In the genomic region with DNA sequence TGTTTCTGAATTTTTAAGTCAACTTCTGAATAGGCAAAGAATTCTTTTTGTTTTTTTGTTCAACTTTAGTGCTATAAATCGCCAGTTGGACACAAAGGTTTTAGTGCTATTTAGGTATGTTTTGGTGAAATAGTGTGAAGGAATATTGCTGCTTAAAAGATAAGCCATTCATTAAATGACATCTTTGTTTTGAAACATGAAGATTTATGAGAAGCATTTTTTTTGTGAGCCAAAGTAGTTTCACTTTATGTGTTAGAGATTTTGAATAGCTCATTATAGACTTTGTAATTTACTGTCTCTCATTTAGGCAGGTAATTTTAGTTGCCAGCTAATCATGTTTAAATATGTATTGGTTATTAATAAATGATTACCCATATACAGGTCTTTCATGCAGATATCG, we compare ENCODE assay signal across 7 cellular contexts. TPM values are rescaled to one million over a fixed set of nuclear protein-coding genes. Genes with fewer than 3 reads are reported as not detected.
DNase-seq lines count a peak whose midpoint lies in the region; ATAC-seq, FAIRE-seq and TF ChIP-seq lines count a peak whose summit lies in the region.
"Not testable (repeated sequence)": the region's sequence is repeated elsewhere in the genome, so short reads cannot be mapped to it uniquely, and the experiment has no call there.

No MANE protein-coding gene starts in this region.

- H3K9me1 ChIP-seq in K562 (ENCODE audit: control insufficient read depth, insufficient read depth, low read length) = not testable (repeated sequence)

- not testable (repeated sequence) for H3K27me3 ChIP-seq in K562 (ENCODE audit: control insufficient read depth in 2 of 2, insufficient read depth in 2 of 2, low read length in 2 of 2)

- TF ChIP-seq EP300 in A549 (IDR thresholded peaks at IDR 0.05); K562 (IDR thresholded peaks at IDR 0.05; ENCODE audit: low read length): not testable (repeated sequence)

- TF ChIP-seq CTCF in A549 (IDR thresholded peaks at IDR 0.05); HEK293 (tag by site-specific recombination; IDR thresholded peaks at IDR 0.05); K562 (IDR thresholded peaks at IDR 0.05 in 2 of 3, conservative IDR thresholded peaks at IDR 0.05 in 1 of 3; ENCODE audit: insufficient read depth in 2 of 3, low read depth in 1 of 3, low read length in 3 of 3); kidney (IDR thresholded peaks at IDR 0.05; ENCODE audit: borderline replicate concordance, extremely low read depth, insufficient read depth): not testable (repeated sequence)

- not testable (repeated sequence) for ATAC-seq in A549, K562

- not testable (repeated sequence) for H3K4me3 ChIP-seq in A549; HEK293 (ENCODE audit: low read depth, low read length); K562; kidney (ENCODE audit: low read length in 2 of 2)

- not testable (repeated sequence) for H3K36me3 ChIP-seq in HEK293 (ENCODE audit: control insufficient read depth in 2 of 2, insufficient read depth in 1 of 2, low read length in 2 of 2); K562 (ENCODE audit: control insufficient read depth, insufficient read depth, low read length); kidney (ENCODE audit: control insufficient read depth in 1 of 2, insufficient read depth in 2 of 2, low read length in 2 of 2)

- not testable (repeated sequence) for H3K4me2 ChIP-seq in A549; K562 (ENCODE audit: insufficient read depth, low read length)

- DNase-seq in A549 (ENCODE audit: low read depth in 1 of 2, low spot score in 1 of 2); GM18507 (ENCODE audit: extremely low spot score, insufficient read length, low read depth); K562 (ENCODE audit: extremely low read depth in 1 of 4, low spot score in 3 of 4); kidney: not testable (repeated sequence)

- not testable (repeated sequence) for H3K4me1 ChIP-seq in A549; HEK293 (ENCODE audit: control insufficient read depth, insufficient read depth, low read length); K562 (replicated peaks in 1 of 2; ENCODE audit: control insufficient read depth in 2 of 2, insufficient read depth in 2 of 2, low read length in 2 of 2); kidney (ENCODE audit: control insufficient read depth in 1 of 2, insufficient read depth in 1 of 2, low read depth in 1 of 2, low read length in 2 of 2)

- not testable (repeated sequence) for BruUV-seq in K562 (replicated peaks; lab: Mats Ljungman, UMichigan)

- not testable (repeated sequence) for TF ChIP-seq POLR2A in A549 (IDR thresholded peaks at IDR 0.05; ENCODE audit: low read length); K562 (conservative IDR thresholded peaks at IDR 0.05)

- WGBS in A549 (ENCODE audit: missing lambda C conversion rate) = 90% methylated on average over 2 of the region's 2 CpGs
- 100% methylated on average over 1 of the region's 2 CpGs for WGBS in K562 (ENCODE audit: insufficient coverage, low coverage, missing lambda C conversion rate)

- H2AFZ ChIP-seq in K562 (ENCODE audit: low read depth, low read length) = not testable (repeated sequence)

- in situ Hi-C loops in K562 (cut with MboI) = not testable (repeated sequence)

- H3K27ac ChIP-seq in A549; HEK293 (ENCODE audit: extremely low read depth, low read depth, low read length); K562 (ENCODE audit: extremely low read depth, low read depth, low read length); kidney (ENCODE audit: low read depth in 2 of 2, low read length in 2 of 2): not testable (repeated sequence)

- H3K9me3 ChIP-seq in A549; HEK293 (ENCODE audit: control insufficient read depth, insufficient read depth, low read depth, low read length); K562 (replicated peaks; ENCODE audit: control insufficient read depth, insufficient read depth, low read depth, low read length); kidney (ENCODE audit: control insufficient read depth in 1 of 2, low read length in 2 of 2): not testable (repeated sequence)

- H4K20me1 ChIP-seq in K562 (replicated peaks; ENCODE audit: control insufficient read depth, insufficient read depth, low read length) = not testable (repeated sequence)

- not testable (repeated sequence) for H3K9ac ChIP-seq in K562 (ENCODE audit: insufficient read depth in 1 of 2, low read depth in 2 of 2, low read length in 2 of 2); kidney (ENCODE audit: low read length in 2 of 2)

- CTCF ChIA-PET in A549 (lab: Yijun Ruan, JAX); HEK293 (lab: Yijun Ruan, JAX); K562 (lab: Yijun Ruan, JAX; ENCODE audit: low intra/inter-chr PET ratio): not testable (repeated sequence)

- H3K79me2 ChIP-seq in K562 (ENCODE audit: control insufficient read depth, insufficient read depth, low read length) = peaks cover 35% of the 10 kb centered on the region

- FAIRE-seq in A549 (lab: Jason Lieb, UNC) (peak; percentile 99), GM18507 (lab: Jason Lieb, UNC) (peak; percentile 61), TTC549 (lab: Jason Lieb, UNC) (peak; percentile 13), islet of Langerhans (lab: Jason Lieb, UNC) (peak; percentile 84), kidney (lab: Jason Lieb, UNC) (peak; percentile 11)
- not testable (repeated sequence) for FAIRE-seq in K562 (lab: Jason Lieb, UNC)

- not testable (repeated sequence) for TF ChIP-seq RAD21 in A549 (conservative IDR thresholded peaks at IDR 0.05 in 1 of 2, IDR thresholded peaks at IDR 0.05 in 1 of 2); K562 (CRISPR knock-in tag; conservative IDR thresholded peaks at IDR 0.05 in 1 of 2, IDR thresholded peaks at IDR 0.05 in 1 of 2)

- intact Hi-C loops in K562 (cut with micrococcal nuclease); kidney (cut with DNase I): not testable (repeated sequence)

- POLR2A ChIA-PET in A549 (lab: Yijun Ruan, JAX); HEK293 (lab: Yijun Ruan, JAX); K562 (lab: Yijun Ruan, JAX): not testable (repeated sequence)

TF ChIP-seq in HEK293, 187 proteins besides CTCF, POLR2A, EP300 and RAD21:
- TF ChIP-seq FEZF1 (tag by site-specific recombination; IDR thresholded peaks at IDR 0.05) = peak; percentile 27; the same call in 1 of the 2 replicates

TF ChIP-seq in K562, 482 proteins besides CTCF, POLR2A, EP300 and RAD21 (continues in another document):
- TF ChIP-seq MEIS2 (IDR thresholded peaks at IDR 0.05; ENCODE audit: partially characterized antibody) = peak; percentile 63

RNA-seq across cellular contexts. Expression of a gene that starts 10.8 kb away (rescaled TPM):
- polyA plus RNA-seq in A549 (2011; rRNA removed) (141 and 169 TPM in 2 replicates), A549 (2017; fragmentation: RNase III; extraction: RNeasy Plus Mini Kit Qiagen cat#74134 plus additional on column Dnase treatment) (99.2 to 104 TPM (median 100 TPM) in 3 replicates), K562 (2011; rRNA removed) (87.6 and 108 TPM in 2 replicates), K562 (2014; fragmentation: Illumina TruSeq; extraction: Trizol) (57.3 and 73.3 TPM in 2 replicates), K562 (2014; fragmentation: Nextera tagmentation; extraction: Ambion mirVana) (10 to 100 TPM; 21.4 to 23.0 TPM), K562 (2014; rRNA removed) (44.2 and 46.0 TPM in 2 replicates), kidney (ENCODE audit: insufficient read depth, low read depth, low replicate concordance) (27.6 TPM)
- 36.5 and 40.8 TPM in 2 replicates for polyA plus RNA-seq in A549 (2012; cell fraction: cytosol; rRNA removed)
- polyA plus RNA-seq in A549 (2012; cell fraction: nucleus; rRNA removed) = 77.1 and 108 TPM in 2 replicates
- polyA minus RNA-seq in A549 (2011; rRNA and poly(A)+ RNA removed) = 85.0 and 98.2 TPM in 2 replicates
- 284 and 725 TPM in 2 replicates for total RNA-seq in K562 (2011; cell fraction: chromatin; rRNA removed; ENCODE audit: low replicate concordance)
- total RNA-seq in K562 (2011; cell fraction: nucleolus; rRNA removed) = 111 and 131 TPM in 2 replicates
- total RNA-seq in K562 (2011; cell fraction: nucleoplasm; rRNA removed) = 296 and 390 TPM in 2 replicates
- total RNA-seq in K562 (2014; rRNA removed) (29.1 and 33.2 TPM in 2 replicates), K562 (2014; rRNA removed; fragmentation: Illumina TruSeq; extraction: Trizol) (52.0 and 54.1 TPM in 2 replicates), K562 (2015; rRNA removed; fragmentation: Illumina TruSeq; extraction: Trizol) (42.1 and 44.8 TPM in 2 replicates), K562 (2021) (59.6 and 65.6 TPM in 2 replicates), kidney (131 TPM)
- 26.4 and 54.8 TPM in 2 replicates for polyA plus RNA-seq in K562 (2011; cell fraction: cytosol; rRNA removed)
- 188 and 258 TPM in 2 replicates for polyA plus RNA-seq in K562 (2011; cell fraction: nucleus; rRNA removed)
- 57.6 and 68.8 TPM in 2 replicates for polyA plus RNA-seq in K562 (2012)
- 191 and 225 TPM in 2 replicates for polyA minus RNA-seq in K562 (2011; rRNA and poly(A)+ RNA removed)
- 63.3 and 67.5 TPM in 2 replicates for polyA minus RNA-seq in K562 (2011; cell fraction: cytosol; rRNA and poly(A)+ RNA removed)
- polyA minus RNA-seq in K562 (2011; cell fraction: nucleus; rRNA and poly(A)+ RNA removed) = 75.8 and 106 TPM in 2 replicates
